Comparison of ENCODE assay signal across 8 cellular contexts in the genomic region with DNA sequence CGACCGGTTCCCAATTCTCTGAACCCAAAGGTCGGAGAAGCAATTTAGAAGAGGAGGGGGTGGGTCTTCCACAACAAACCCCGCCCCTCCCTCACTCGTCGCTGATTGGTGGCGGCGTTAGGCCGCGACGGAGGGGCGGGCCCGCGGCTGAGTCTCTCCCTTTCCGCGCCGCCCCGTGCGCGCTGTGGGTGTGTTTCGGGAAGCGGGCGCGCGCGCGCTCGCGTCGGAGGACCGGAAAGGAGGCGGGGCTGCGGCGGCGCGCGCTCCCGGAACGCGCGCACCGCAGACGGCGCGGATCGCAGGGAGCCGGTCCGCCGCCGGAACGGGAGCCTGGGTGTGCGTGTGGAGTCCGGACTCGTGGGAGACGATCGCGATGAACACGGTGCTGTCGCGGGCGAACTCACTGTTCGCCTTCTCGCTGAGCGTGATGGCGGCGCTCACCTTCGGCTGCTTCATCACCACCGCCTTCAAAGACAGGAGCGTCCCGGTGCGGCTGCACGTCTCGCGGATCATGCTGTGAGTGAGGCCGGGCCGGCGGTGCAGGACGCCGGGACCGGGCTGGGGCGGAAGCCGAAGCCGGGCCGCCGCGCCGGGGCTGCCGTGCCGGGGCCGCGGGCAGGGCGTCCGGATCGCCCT. TPM values are rescaled to one million over a fixed set of nuclear protein-coding genes. Genes with fewer than 3 reads are reported as not detected.
DNase-seq lines count a peak whose midpoint lies in the region; ATAC-seq and TF ChIP-seq lines count a peak whose summit lies in the region.

A gene (plus strand): TSS at position 263 of the 636 bp plus-strand sequence. CDS start 111 bp downstream, at position 374.

- intact Hi-C loops in activated CD4-positive, alpha-beta T cell treated with anti-CD3 and anti-CD28 coated beads for 36 hours (cut with DNase I, micrococcal nuclease): loop anchor here (1.0 to 5.0 kb wide), 5 partner anchors 125 to 1123 kb away; a partner anchor contains a TSS

- POLR2A ChIA-PET in activated CD4-positive, alpha-beta T cell treated with anti-CD3 and anti-CD28 coated beads for 36 hours (lab: Charles Lee): no interaction called here

- peak; percentile 99 for DNase-seq in Ammon's horn (ENCODE audit: low spot score)
- DNase-seq in GM19238 (ENCODE audit: insufficient read length, low spot score): peak; percentile 85
- DNase-seq in NCI-H524 (lab: John Stamatoyannopoulos, UW): peak; percentile 70 to 89
- peak; percentile 96 for DNase-seq in activated CD4-positive, alpha-beta T cell treated with anti-CD3 and anti-CD28 coated beads for 36 hours
- DNase-seq in choroid plexus epithelial cell (ENCODE audit: low read depth): peak; percentile 94
- peak; percentile 86 for DNase-seq in kidney glomerular epithelial cell (lab: John Stamatoyannopoulos, UW)
- peak; percentile 88 to 93 for DNase-seq in stimulated activated CD4-positive, alpha-beta T cell treated with anti-CD3 and anti-CD28 coated beads, Interleukin-1b, Interleukin-23, amount 100 ng/mL, for 1 hour (ENCODE audit: low read depth in 2 of 2)

- H3K4me1 Mint-ChIP-seq in activated CD4-positive, alpha-beta T cell treated with anti-CD3 and anti-CD28 coated beads for 36 hours: peaks cover 30% of the 10 kb centered on the region

- TF ChIP-seq CTCF in choroid plexus epithelial cell (conservative IDR thresholded peaks at IDR 0.05; ENCODE audit: low read depth, low read length): no peak

- peak within 1 kb of the TSS; percentile 94 for H3K4me3 ChIP-seq in choroid plexus epithelial cell (ENCODE audit: low read depth, low read length)

- H3K9me3 Mint-ChIP-seq in activated CD4-positive, alpha-beta T cell treated with anti-CD3 and anti-CD28 coated beads for 36 hours (ENCODE audit: low read depth): no peaks in the 10 kb centered on the region

- no peaks in the 10 kb centered on the region for H3K27me3 Mint-ChIP-seq in activated CD4-positive, alpha-beta T cell treated with anti-CD3 and anti-CD28 coated beads for 36 hours

- ATAC-seq in HG03442 (IDR thresholded peaks at IDR 0.05; ENCODE audit: unreplicated experiment): peak; percentile 88
- ATAC-seq in activated CD4-positive, alpha-beta T cell treated with anti-CD3 and anti-CD28 coated beads for 36 hours: peak; percentile 94

- CTCF ChIA-PET in activated CD4-positive, alpha-beta T cell treated with anti-CD3 and anti-CD28 coated beads for 36 hours (lab: Charles Lee): no interaction called here

- peak within 1 kb of the TSS; percentile 97 for H3K4me3 Mint-ChIP-seq in activated CD4-positive, alpha-beta T cell treated with anti-CD3 and anti-CD28 coated beads for 36 hours

- H3K36me3 Mint-ChIP-seq in activated CD4-positive, alpha-beta T cell treated with anti-CD3 and anti-CD28 coated beads for 36 hours (ENCODE audit: low read depth): peaks cover 13% of the 10 kb centered on the region

- peak within 1 kb of the TSS; percentile 97 for H3K27ac Mint-ChIP-seq in activated CD4-positive, alpha-beta T cell treated with anti-CD3 and anti-CD28 coated beads for 36 hours

RNA-seq across cellular contexts. Expression of the gene that starts here (rescaled TPM):
- 100 to 1,000 TPM; 120 to 142 TPM for total RNA-seq in activated CD4-positive, alpha-beta T cell treated with anti-CD3 and anti-CD28 coated beads for 36 hours

Comparison
In these comparisons a context has a peak if more than half of its experiments do, and no peak if none do; other contexts are left out.
1. Peak in every context shown above with its lines: DNase-seq, ATAC-seq and H3K4me3 ChIP-seq.